In genomic region chr17:62778990-62779681, GRCh38 we compare ENCODE assay signal across 8 cellular contexts. TPM values are rescaled to one million over a fixed set of nuclear protein-coding genes. Genes with fewer than 3 reads are reported as not detected.
DNase-seq lines count a peak whose midpoint lies in the region; ATAC-seq and TF ChIP-seq lines count a peak whose summit lies in the region.

No MANE protein-coding gene starts in this region.

- no peaks in the 10 kb centered on the region for H3K9me3 ChIP-seq in lower lobe of right lung

- no peak overlapping the region for H3K27ac ChIP-seq in lower lobe of right lung

- ATAC-seq in lower lobe of right lung = peak; percentile 82 to 87
- ATAC-seq in HG03439 (IDR thresholded peaks at IDR 0.05; ENCODE audit: unreplicated experiment) = no peak
- ATAC-seq in HG03175 (IDR thresholded peaks at IDR 0.05; ENCODE audit: unreplicated experiment) = no peak
- no peak for ATAC-seq in GM19452 (IDR thresholded peaks at IDR 0.05; ENCODE audit: unreplicated experiment)
- no peak for ATAC-seq in GM19397 (IDR thresholded peaks at IDR 0.05; ENCODE audit: unreplicated experiment)

- no peak for TF ChIP-seq CTCF in WI38 (IDR thresholded peaks at IDR 0.05; ENCODE audit: low read depth, low read length)
- TF ChIP-seq CTCF in lower lobe of right lung (IDR thresholded peaks at IDR 0.05) = no peak

- intact Hi-C loops in lower lobe of right lung (cut with DNase I) = no loop called here

- no peaks in the 10 kb centered on the region for H3K36me3 ChIP-seq in lower lobe of right lung

- peaks cover 9% of the 10 kb centered on the region for H3K4me1 ChIP-seq in lower lobe of right lung

- no peaks in the 10 kb centered on the region for H3K27me3 ChIP-seq in lower lobe of right lung (ENCODE audit: low read depth)

- H3K4me3 ChIP-seq in WI38 (ENCODE audit: low read depth, low read length) = peak overlapping the region; percentile 7; the same call in 1 of the 2 replicates
- no peak overlapping the region for H3K4me3 ChIP-seq in lower lobe of right lung

- DNase-seq in AG20443 (ENCODE audit: low spot score) (peak; percentile 89), NCI-H1092 treated with DMSO at 0.1 percent for 48 hours (lab: John Stamatoyannopoulos, UW) (peak; percentile 56), lower lobe of right lung (peak; percentile 78)

RNA-seq across cellular contexts. Expression of gene MARCHF10, which starts 29.0 kb away (rescaled TPM):
- 5.1 TPM for total RNA-seq in lower lobe of right lung

Comparison
In these comparisons a context has a peak if more than half of its experiments do, and no peak if none do; other contexts are left out.
1. ATAC-seq: peak in lower lobe of right lung (2 of 2); none in HG03439 (single experiment), HG03175 (single experiment), GM19452 (single experiment) and GM19397 (single experiment).
2. Peak in every context shown above with its lines, with median percentiles within 50 percentile points of each other: DNase-seq.